Comparison of ENCODE assay signal across 17 cellular contexts in genomic region chr17:2369551-2370210, GRCh38. TPM values are rescaled to one million over a fixed set of nuclear protein-coding genes. Genes with fewer than 3 reads are reported as not detected.
DNase-seq lines count a peak whose midpoint lies in the region; ATAC-seq, FAIRE-seq and TF ChIP-seq lines count a peak whose summit lies in the region.
"Had no signal": no experiment of that assay in that cellular context is flagged by ENCODE, and none has a peak within 500 bp of the region (broad histone marks: within the 10 kb centered on the region; RNA-seq: fewer than 3 reads in every experiment).

No MANE protein-coding gene starts in this region.

- H3K9ac ChIP-seq in HCT116 (ENCODE audit: low read length) (no peak overlapping the region), kidney (ENCODE audit: low read length in 2 of 2) (no peak overlapping the region)

- no peaks in the 10 kb centered on the region for H3K36me3 Mint-ChIP-seq in activated CD4-positive, alpha-beta memory T cell treated with anti-CD3 and anti-CD28 coated beads, Interleukin-2, amount 10 ng/mL, durations not matched to agents 7 days and 5 days (ENCODE audit: low read depth)

- intact Hi-C loops in HCT116 (cut with micrococcal nuclease) (no loop called here), kidney (cut with DNase I) (no loop called here), left lung (cut with DNase I) (no loop called here)

- no peaks in the 10 kb centered on the region for H3K4me1 ChIP-seq in BE2C
- H3K4me1 ChIP-seq in HCT116 (ENCODE audit: control insufficient read depth in 1 of 2, insufficient read depth in 2 of 2, low read length in 2 of 2): no peaks in the 10 kb centered on the region
- no peaks in the 10 kb centered on the region for H3K4me1 ChIP-seq in kidney (ENCODE audit: control insufficient read depth in 1 of 2, insufficient read depth in 1 of 2, low read depth in 1 of 2, low read length in 2 of 2)
- peaks cover 0 to 7% of the 10 kb centered on the region in 2 donors for H3K4me1 ChIP-seq in left lung

- DNase-seq in BE2C: peak; percentile 36
- DNase-seq in HCT116 (ENCODE audit: low read depth, low spot score): no peak
- no peak for DNase-seq in brain microvascular endothelial cell
- peak; percentile 72 for DNase-seq in kidney
- no peak for DNase-seq in stimulated activated CD4-positive, alpha-beta T cell treated with anti-CD3 and anti-CD28 coated beads, Interleukin-12 subunit alpha, Interleukin-12 subunit beta, amount 100 ng/mL, for 4 hours
- no peak for DNase-seq in activated CD4-positive, alpha-beta memory T cell treated with anti-CD3 and anti-CD28 coated beads, Interleukin-2, amount 10 ng/mL, durations not matched to agents 7 days and 5 days
- DNase-seq in left lung: no peak
- no peak for DNase-seq in Ammon's horn (ENCODE audit: low spot score)
- DNase-seq: activated CD4-positive, alpha-beta T cell treated with anti-CD3 and anti-CD28 coated beads for 1 hour; activated T-cell treated with anti-CD3 and anti-CD28 coated beads, Interleukin-2, amount 50 U/mL, for 72 hours; anterior cingulate cortex; hypothalamus; midbrain; psoas muscle; stimulated activated CD4-positive, alpha-beta T cell treated with anti-CD3 and anti-CD28 coated beads, Interleukin-4, amount 100 ng/mL, for 24 hours had no signal

- H3K9me3 Mint-ChIP-seq in activated CD4-positive, alpha-beta memory T cell treated with anti-CD3 and anti-CD28 coated beads, Interleukin-2, amount 10 ng/mL, durations not matched to agents 7 days and 5 days: no peaks in the 10 kb centered on the region
- H3K9me3 Mint-ChIP-seq: activated T-cell treated with anti-CD3 and anti-CD28 coated beads, Interleukin-2, amount 50 U/mL, for 72 hours; stimulated activated naive CD8-positive, alpha-beta T cell treated with anti-CD3 and anti-CD28 coated beads, Interleukin-15, Interleukin-2, amounts not matched to agents 100 ng/mL and 50 ng/mL, for 24 hours had no signal

- CTCF ChIA-PET in HCT116 (lab: Charles Lee): interaction anchor here (1.4 to 3.6 kb wide), 3 partner anchors 13 to 46 kb away, joined by 4 to 12 read pairs (median 6); no protein-coding TSS in a partner anchor
- CTCF ChIA-PET in activated CD4-positive, alpha-beta memory T cell treated with anti-CD3 and anti-CD28 coated beads, Interleukin-2, amount 10 ng/mL, durations not matched to agents 7 days and 5 days (lab: Charles Lee): interaction anchor here (1.1 kb wide), 1 partner anchor 13 kb away, joined by 4 read pairs; no protein-coding TSS in a partner anchor

- no peaks in the 10 kb centered on the region for H3K27me3 ChIP-seq in BE2C
- no peaks in the 10 kb centered on the region for H3K27me3 ChIP-seq in HCT116 (ENCODE audit: insufficient read depth, low read length)
- H3K27me3 ChIP-seq in brain microvascular endothelial cell (replicated peaks): no peaks in the 10 kb centered on the region
- H3K27me3 ChIP-seq in left lung: no peaks in the 10 kb centered on the region

- H3K36me3 ChIP-seq in BE2C (no peaks in the 10 kb centered on the region; the same call in 1 of the 2 replicates), HCT116 (ENCODE audit: control insufficient read depth in 1 of 2, insufficient read depth in 2 of 2, low read length in 2 of 2) (no peaks in the 10 kb centered on the region; a peak in 3 of 4 replicates), brain microvascular endothelial cell (replicated peaks) (peaks cover 3% of the 10 kb centered on the region), kidney (ENCODE audit: control insufficient read depth in 1 of 2, insufficient read depth in 2 of 2, low read length in 2 of 2) (peaks cover 13 to 22% of the 10 kb centered on the region in 2 donors), left lung (peaks cover 0 to 68% of the 10 kb centered on the region in 2 donors)

- no peak for FAIRE-seq in kidney (lab: Jason Lieb, UNC)

- no peaks in the 10 kb centered on the region for H3K4me1 Mint-ChIP-seq in activated CD4-positive, alpha-beta memory T cell treated with anti-CD3 and anti-CD28 coated beads, Interleukin-2, amount 10 ng/mL, durations not matched to agents 7 days and 5 days
- H3K4me1 Mint-ChIP-seq: CD4-positive, alpha-beta memory T cell had no signal

- no peak for TF ChIP-seq RAD21 in HCT116 (IDR thresholded peaks at IDR 0.05; ENCODE audit: low read depth)

- H2AFZ ChIP-seq in HCT116 (ENCODE audit: low read depth, low read length, poor library complexity, severe bottlenecking): no peak overlapping the region

- in situ Hi-C loops in brain microvascular endothelial cell (cut with HindIII; ENCODE audit: low pct_ligation_motif_present, low sequenced_read_pairs): no loop called here

- TF ChIP-seq CTCF in BE2C (IDR thresholded peaks at IDR 0.05; ENCODE audit: low read depth, low read length) (peak; percentile 10; the same call in 1 of the 2 replicates), HCT116 (IDR thresholded peaks at IDR 0.05 in 2 of 3, conservative IDR thresholded peaks at IDR 0.05 in 1 of 3; ENCODE audit: borderline replicate concordance in 1 of 3, insufficient read depth in 1 of 3, low read depth in 2 of 3, low read length in 2 of 3) (no peak; a peak in 1 of 6 replicates), brain microvascular endothelial cell (IDR thresholded peaks at IDR 0.05; ENCODE audit: low read depth, low read length, missing control alignments) (peak; percentile 39), kidney (IDR thresholded peaks at IDR 0.05; ENCODE audit: borderline replicate concordance, extremely low read depth, insufficient read depth) (no peak), left lung (IDR thresholded peaks at IDR 0.05) (no peak)

- TF ChIP-seq POLR2A in HCT116 (IDR thresholded peaks at IDR 0.05; ENCODE audit: borderline replicate concordance, extremely low read depth, insufficient read depth, insufficient read length): no peak

- no TSS peak for BruUV-seq in HCT116 (replicated peaks; lab: Mats Ljungman, UMichigan)

- H3K9me3 ChIP-seq in BE2C: no peaks in the 10 kb centered on the region
- H3K9me3 ChIP-seq in HCT116 (ENCODE audit: control insufficient read depth in 1 of 2, insufficient read depth in 1 of 2, low read depth in 1 of 2, low read length in 2 of 2): no peaks in the 10 kb centered on the region
- H3K9me3 ChIP-seq in kidney (ENCODE audit: control insufficient read depth in 1 of 2, low read length in 2 of 2): no peaks in the 10 kb centered on the region
- H3K9me3 ChIP-seq in left lung: no peaks in the 10 kb centered on the region
- H3K9me3 ChIP-seq: psoas muscle had no signal

- H3K27me3 Mint-ChIP-seq in activated CD4-positive, alpha-beta memory T cell treated with anti-CD3 and anti-CD28 coated beads, Interleukin-2, amount 10 ng/mL, durations not matched to agents 7 days and 5 days: no peaks in the 10 kb centered on the region
- H3K27me3 Mint-ChIP-seq: CD4-positive, alpha-beta memory T cell; stimulated activated naive CD8-positive, alpha-beta T cell treated with anti-CD3 and anti-CD28 coated beads, Interleukin-15, Interleukin-2, amounts not matched to agents 100 ng/mL and 50 ng/mL, for 24 hours had no signal

- no peak overlapping the region for H3K27ac Mint-ChIP-seq in activated CD4-positive, alpha-beta memory T cell treated with anti-CD3 and anti-CD28 coated beads, Interleukin-2, amount 10 ng/mL, durations not matched to agents 7 days and 5 days
- H3K27ac Mint-ChIP-seq: activated T-cell treated with anti-CD3 and anti-CD28 coated beads, Interleukin-2, amount 50 U/mL, for 72 hours; stimulated activated naive CD8-positive, alpha-beta T cell treated with anti-CD3 and anti-CD28 coated beads, Interleukin-15, Interleukin-2, amounts not matched to agents 100 ng/mL and 50 ng/mL, for 24 hours had no signal

- H3K4me2 ChIP-seq in HCT116 (ENCODE audit: low read length): no peak overlapping the region

- H3K4me3 ChIP-seq in BE2C (ENCODE audit: low read depth, low read length): no peak overlapping the region
- no peak overlapping the region for H3K4me3 ChIP-seq in HCT116 (replicated peaks in 1 of 2; ENCODE audit: low read depth in 1 of 2, low read length in 2 of 2)
- no peak overlapping the region for H3K4me3 ChIP-seq in brain microvascular endothelial cell (ENCODE audit: low read depth, low read length)
- no peak overlapping the region for H3K4me3 ChIP-seq in kidney (ENCODE audit: low read length in 2 of 2)
- no peak overlapping the region for H3K4me3 ChIP-seq in left lung
- H3K4me3 ChIP-seq: psoas muscle had no signal

- no peaks in the 10 kb centered on the region for H4K20me1 ChIP-seq in HCT116 (ENCODE audit: insufficient read depth)

- H3K79me2 ChIP-seq in HCT116 (ENCODE audit: insufficient read depth, low read length): no peaks in the 10 kb centered on the region

- ATAC-seq in HCT116: peak; percentile 51
- no peak for ATAC-seq in left lung
- ATAC-seq: activated T-cell treated with anti-CD3 and anti-CD28 coated beads, Interleukin-2, amount 50 U/mL, for 72 hours; psoas muscle had no signal

- POLR2A ChIA-PET in HCT116 (lab: Charles Lee): no interaction called here
- POLR2A ChIA-PET in activated CD4-positive, alpha-beta memory T cell treated with anti-CD3 and anti-CD28 coated beads, Interleukin-2, amount 10 ng/mL, durations not matched to agents 7 days and 5 days (lab: Charles Lee): interaction anchor here (1.1 kb wide), 1 partner anchor 22 kb away, joined by 4 read pairs; no protein-coding TSS in a partner anchor

- RAD21 ChIA-PET in HCT116 (lab: Charles Lee; ENCODE audit: low non-redundant PET in 1 of 2, low total read pairs in 2 of 2, uncharacterized antibody in 2 of 2, unreplicated experiment in 2 of 2): no interaction called here

- H3K9me2 ChIP-seq in HCT116 (ENCODE audit: insufficient read depth): no peaks in the 10 kb centered on the region

- no peak overlapping the region for H3K4me3 Mint-ChIP-seq in activated CD4-positive, alpha-beta memory T cell treated with anti-CD3 and anti-CD28 coated beads, Interleukin-2, amount 10 ng/mL, durations not matched to agents 7 days and 5 days
- H3K4me3 Mint-ChIP-seq: activated T-cell treated with anti-CD3 and anti-CD28 coated beads, Interleukin-2, amount 50 U/mL, for 72 hours; CD4-positive, alpha-beta memory T cell; stimulated activated naive CD8-positive, alpha-beta T cell treated with anti-CD3 and anti-CD28 coated beads, Interleukin-15, Interleukin-2, amounts not matched to agents 100 ng/mL and 50 ng/mL, for 24 hours had no signal

- H3K27ac ChIP-seq in HCT116 (ENCODE audit: low read depth, low read length) (no peak overlapping the region), brain microvascular endothelial cell (no peak overlapping the region), kidney (ENCODE audit: low read depth in 2 of 2, low read length in 2 of 2) (no peak overlapping the region), left lung (no peak overlapping the region)
- H3K27ac ChIP-seq: psoas muscle had no signal

RNA-seq across cellular contexts. Expression of gene MNT, which starts 31.2 kb away (rescaled TPM):
- 22.8 TPM for polyA plus RNA-seq in BE2C (2012; ENCODE audit: insufficient read depth, insufficient read length, low read depth)
- total RNA-seq in HCT116 (2021; ENCODE audit: unreplicated experiment): 37.0 TPM
- polyA plus RNA-seq in HCT116 (2012): 19.2 and 23.8 TPM in 2 replicates
- total RNA-seq in kidney: 39.8 TPM
- polyA plus RNA-seq in kidney (ENCODE audit: insufficient read depth, low read depth, low replicate concordance): 3.7 TPM
- 10 to 100 TPM; 29.1 to 29.9 TPM for total RNA-seq in activated CD4-positive, alpha-beta memory T cell treated with anti-CD3 and anti-CD28 coated beads, Interleukin-2, amount 10 ng/mL, durations not matched to agents 7 days and 5 days
- total RNA-seq in left lung: 10 to 100 TPM; 19.7 to 31.9 TPM

RNA-seq across cellular contexts. Expression of gene SGSM2, which starts 32.4 kb away (rescaled TPM):
- 53.6 TPM for polyA plus RNA-seq in BE2C (2012; ENCODE audit: insufficient read depth, insufficient read length, low read depth)
- total RNA-seq in HCT116 (2021; ENCODE audit: unreplicated experiment) (68.1 TPM), kidney (58.0 TPM), left lung (10 to 100 TPM; 43.6 to 52.7 TPM)
- polyA plus RNA-seq in HCT116 (2012): 74.2 and 92.5 TPM in 2 replicates
- polyA plus RNA-seq in kidney (ENCODE audit: insufficient read depth, low read depth, low replicate concordance): 33.7 TPM
- total RNA-seq in activated CD4-positive, alpha-beta memory T cell treated with anti-CD3 and anti-CD28 coated beads, Interleukin-2, amount 10 ng/mL, durations not matched to agents 7 days and 5 days: 10 to 100 TPM; 45.4 to 49.4 TPM

RNA-seq across cellular contexts. Expression of gene TSR1, which starts 33.4 kb away (rescaled TPM):
- 64.6 TPM for polyA plus RNA-seq in BE2C (2012; ENCODE audit: insufficient read depth, insufficient read length, low read depth)
- total RNA-seq in HCT116 (2021; ENCODE audit: unreplicated experiment) (77.2 TPM), kidney (24.4 TPM), left lung (10 to 100 TPM; 16.2 to 27.2 TPM)
- polyA plus RNA-seq in HCT116 (2012): 47.2 and 49.7 TPM in 2 replicates
- 9.1 TPM for polyA plus RNA-seq in kidney (ENCODE audit: insufficient read depth, low read depth, low replicate concordance)
- 10 to 100 TPM; 22.5 to 23.5 TPM for total RNA-seq in activated CD4-positive, alpha-beta memory T cell treated with anti-CD3 and anti-CD28 coated beads, Interleukin-2, amount 10 ng/mL, durations not matched to agents 7 days and 5 days

Comparison
In these comparisons a context has a peak if more than half of its experiments do, and no peak if none do; other contexts are left out.
1. DNase-seq: peak in BE2C (single experiment) and kidney (single experiment); none in HCT116 (single experiment), brain microvascular endothelial cell (single experiment), stimulated activated CD4-positive, alpha-beta T cell treated with anti-CD3 and anti-CD28 coated beads, Interleukin-12 subunit alpha, Interleukin-12 subunit beta, amount 100 ng/mL, for 4 hours (single experiment), activated CD4-positive, alpha-beta memory T cell treated with anti-CD3 and anti-CD28 coated beads, Interleukin-2, amount 10 ng/mL, durations not matched to agents 7 days and 5 days (single experiment), left lung (0 of 2) and Ammon's horn (single experiment).
2. CTCF ChIP-seq: peak in BE2C (single experiment) and brain microvascular endothelial cell (single experiment); none in HCT116 (0 of 3), kidney (single experiment) and left lung (0 of 2).